ENCODE assay signal across 13 cellular contexts in genomic region chr13:24267283-24267682, GRCh38. TPM values are rescaled to one million over a fixed set of nuclear protein-coding genes. Genes with fewer than 3 reads are reported as not detected.
DNase-seq lines count a peak whose midpoint lies in the region; ATAC-seq and TF ChIP-seq lines count a peak whose summit lies in the region.
"Had no signal": no experiment of that assay in that cellular context is flagged by ENCODE, and none has a peak within 500 bp of the region (broad histone marks: within the 10 kb centered on the region; RNA-seq: fewer than 3 reads in every experiment).

No MANE protein-coding gene starts in this region.

- no peaks in the 10 kb centered on the region for H3K9me3 Mint-ChIP-seq in activated naive CD4-positive, alpha-beta T cell treated with anti-CD3 and anti-CD28 coated beads, Interleukin-2, amount 10 ng/mL, durations not matched to agents 7 days and 5 days
- H3K9me3 Mint-ChIP-seq: nephron had no signal

- ATAC-seq in HG02759 (IDR thresholded peaks at IDR 0.05; ENCODE audit: unreplicated experiment) (no peak), HG02588 (IDR thresholded peaks at IDR 0.05; ENCODE audit: unreplicated experiment) (no peak)

- H3K4me1 Mint-ChIP-seq in activated naive CD4-positive, alpha-beta T cell treated with anti-CD3 and anti-CD28 coated beads, Interleukin-2, amount 10 ng/mL, durations not matched to agents 7 days and 5 days: peaks cover 94% of the 10 kb centered on the region

- H3K27me3 ChIP-seq in adrenal gland: no peaks in the 10 kb centered on the region
- H3K27me3 ChIP-seq in thymus (ENCODE audit: control insufficient read depth, insufficient read depth): no peaks in the 10 kb centered on the region

- peak overlapping the region; percentile 15 to 81 (median 61) for H3K27ac ChIP-seq in adrenal gland
- peak overlapping the region; percentile 87 for H3K27ac ChIP-seq in thymus (ENCODE audit: low read depth)
- H3K27ac ChIP-seq: PC-9 had no signal

- H3K36me3 Mint-ChIP-seq in activated naive CD4-positive, alpha-beta T cell treated with anti-CD3 and anti-CD28 coated beads, Interleukin-2, amount 10 ng/mL, durations not matched to agents 7 days and 5 days: peaks cover 49% of the 10 kb centered on the region

- H3K9me3 ChIP-seq in adrenal gland (replicated peaks in 1 of 3): no peaks in the 10 kb centered on the region
- no peaks in the 10 kb centered on the region for H3K9me3 ChIP-seq in thymus (ENCODE audit: control insufficient read depth)

- peak; percentile 51 for DNase-seq in activated naive CD4-positive, alpha-beta T cell treated with anti-CD3 and anti-CD28 coated beads, Interleukin-2, amount 10 ng/mL, durations not matched to agents 7 days and 5 days
- no peak for DNase-seq in activated naive CD4-positive, alpha-beta T cell treated with anti-CD3 and anti-CD28 coated beads, Interleukin-2, amount 50 U/mL, for 16 hours
- peak in 5 of 7 donors; percentile 36 to 63 (median 44) for DNase-seq in adrenal gland
- DNase-seq in medulla oblongata (ENCODE audit: extremely low spot score): peak; percentile 72
- no peak for DNase-seq in GM13977 (ENCODE audit: low spot score)
- DNase-seq: MM.1S, PC-9 had no signal

- in situ Hi-C loops in GM13977 (cut with MboI; ENCODE audit: low pct_unique_long_range_greater_than_20kb, low sequenced_read_pairs, unreplicated experiment): no loop called here

- CTCF ChIA-PET in activated naive CD4-positive, alpha-beta T cell treated with anti-CD3 and anti-CD28 coated beads, Interleukin-2, amount 10 ng/mL, durations not matched to agents 7 days and 5 days (lab: Charles Lee): interaction anchor here (1.0 to 2.4 kb wide), 3 partner anchors 13 to 36 kb away, joined by 3 to 9 read pairs (median 3); no protein-coding TSS in a partner anchor

- peak overlapping the region; percentile 84 for H3K27ac Mint-ChIP-seq in activated naive CD4-positive, alpha-beta T cell treated with anti-CD3 and anti-CD28 coated beads, Interleukin-2, amount 10 ng/mL, durations not matched to agents 7 days and 5 days
- H3K27ac Mint-ChIP-seq: nephron had no signal

- 4 to 10% (median 9%) methylated on average over 3 of the region's 3 CpGs for WGBS in adrenal gland, 4 donors
- 4% methylated on average over 3 of the region's 3 CpGs for WGBS in thymus

- H3K4me1 ChIP-seq in adrenal gland (replicated peaks in 1 of 2): peaks cover 55 to 58% of the 10 kb centered on the region in 2 donors
- peaks cover 15% of the 10 kb centered on the region for H3K4me1 ChIP-seq in thymus (ENCODE audit: control insufficient read depth, insufficient read depth, low read length)

- intact Hi-C loops in adrenal gland (cut with DNase I): no loop called here

- H3K4me3 ChIP-seq in adrenal gland (peak overlapping the region in 2 of 4 donors; percentile 5 to 37), thymus (ENCODE audit: low read length) (peak overlapping the region; percentile 44)
- H3K4me3 ChIP-seq: PC-9 had no signal

- TF ChIP-seq CTCF in adrenal gland (IDR thresholded peaks at IDR 0.05) (no peak), GM13977 (IDR thresholded peaks at IDR 0.05; ENCODE audit: extremely low read depth, insufficient read depth, missing control alignments) (no peak)

- H3K4me3 Mint-ChIP-seq in activated naive CD4-positive, alpha-beta T cell treated with anti-CD3 and anti-CD28 coated beads, Interleukin-2, amount 10 ng/mL, durations not matched to agents 7 days and 5 days: peak overlapping the region; percentile 64
- H3K4me3 Mint-ChIP-seq: nephron had no signal

- TF ChIP-seq POLR2A in adrenal gland (IDR thresholded peaks at IDR 0.05): no peak

- peaks cover 5% of the 10 kb centered on the region for H3K27me3 Mint-ChIP-seq in activated naive CD4-positive, alpha-beta T cell treated with anti-CD3 and anti-CD28 coated beads, Interleukin-2, amount 10 ng/mL, durations not matched to agents 7 days and 5 days

- no peaks in the 10 kb centered on the region for H3K36me3 ChIP-seq in adrenal gland (replicated peaks in 1 of 2)
- H3K36me3 ChIP-seq in thymus (ENCODE audit: control insufficient read depth, insufficient read depth): no peaks in the 10 kb centered on the region

RNA-seq across cellular contexts. Expression of gene C1QTNF9, which starts 42.1 kb away (rescaled TPM):
- under 1 TPM in 1 of 8 donors, not detected in 7; 0.11 TPM for total RNA-seq in adrenal gland
- polyA plus RNA-seq in adrenal gland: under 1 TPM in 2 of 3 donors, not detected in 1; 0.16 to 0.94 TPM
- polyA plus RNA-seq in thymus: 0.30 TPM
- total RNA-seq: endothelial cell of umbilical vein, PC-9 had no signal
- polyA plus RNA-seq: BJ, endothelial cell of umbilical vein had no signal

Comparison
In these comparisons a context has a peak if more than half of its experiments do, and no peak if none do; other contexts are left out.
1. DNase-seq: peak in activated naive CD4-positive, alpha-beta T cell treated with anti-CD3 and anti-CD28 coated beads, Interleukin-2, amount 10 ng/mL, durations not matched to agents 7 days and 5 days (single experiment), adrenal gland (5 of 7) and medulla oblongata (single experiment); none in activated naive CD4-positive, alpha-beta T cell treated with anti-CD3 and anti-CD28 coated beads, Interleukin-2, amount 50 U/mL, for 16 hours (single experiment) and GM13977 (single experiment).